9 cellular contexts compared by ENCODE assay signal in genomic region chr1:21280011-21280471, GRCh38. TPM values are rescaled to one million over a fixed set of nuclear protein-coding genes. Genes with fewer than 3 reads are reported as not detected.
DNase-seq lines count a peak whose midpoint lies in the region; ATAC-seq and TF ChIP-seq lines count a peak whose summit lies in the region.
"Had no signal": no experiment of that assay in that cellular context is flagged by ENCODE, and none has a peak within 500 bp of the region (broad histone marks: within the 10 kb centered on the region; RNA-seq: fewer than 3 reads in every experiment).

No MANE protein-coding gene starts in this region.

- dilution Hi-C loops in IMR-90 (cut with HindIII; ENCODE audit: low sequenced_read_pairs, unreplicated experiment), result no loop called here

- peak overlapping the region; percentile 39 for H3K14ac ChIP-seq in IMR-90 (replicated peaks; ENCODE audit: low read depth, low read length)

- peak overlapping the region; percentile 94 for H2AK9ac ChIP-seq in IMR-90 (replicated peaks; ENCODE audit: low read depth, low read length, poor library complexity)

- peaks cover 33% of the 10 kb centered on the region for H3K79me2 ChIP-seq in hepatocyte
- H3K79me2 ChIP-seq in smooth muscle cell (ENCODE audit: low read depth), result peaks cover 59% of the 10 kb centered on the region
- no peaks in the 10 kb centered on the region; the same call in 1 of the 2 replicates for H3K79me2 ChIP-seq in MM.1S (ENCODE audit: low read length)

- TF ChIP-seq POLR2A in IMR-90 (IDR thresholded peaks at IDR 0.05; ENCODE audit: low read depth, low read length), result no peak

- no peaks in the 10 kb centered on the region for H3K27me3 ChIP-seq in IMR-90 (ENCODE audit: control insufficient read depth, insufficient read depth, low read length)
- H3K27me3 ChIP-seq in hepatocyte, result no peaks in the 10 kb centered on the region
- no peaks in the 10 kb centered on the region for H3K27me3 ChIP-seq in smooth muscle cell (ENCODE audit: low read depth)
- H3K27me3 ChIP-seq in MM.1S (replicated peaks; ENCODE audit: insufficient read depth, low read length), result no peaks in the 10 kb centered on the region

- H3K27ac ChIP-seq in IMR-90 (ENCODE audit: insufficient read depth, low read length) (peak overlapping the region; percentile 59), hepatocyte (peak overlapping the region; percentile 82), smooth muscle cell (ENCODE audit: low read depth) (peak overlapping the region; percentile 86), MM.1S (ENCODE audit: low read length) (no peak overlapping the region)

- no peaks in the 10 kb centered on the region for H3K9me3 Mint-ChIP-seq in activated naive CD8-positive, alpha-beta T cell (ENCODE audit: low read depth)

- H3K18ac ChIP-seq in IMR-90 (ENCODE audit: low read depth, low read length), result peak overlapping the region; percentile 46

- H3K79me1 ChIP-seq in IMR-90 (ENCODE audit: low read depth in 1 of 2, low read length in 2 of 2), result peaks cover 25 to 74% of the 10 kb centered on the region in 2 experiments

- H3K9me2 ChIP-seq in hepatocyte (replicated peaks; ENCODE audit: insufficient read depth) (no peaks in the 10 kb centered on the region), MM.1S (replicated peaks; ENCODE audit: insufficient read depth, low read length) (no peaks in the 10 kb centered on the region)

- peak overlapping the region; percentile 98 for H3K4ac ChIP-seq in IMR-90 (ENCODE audit: low read depth, low read length)

- TF ChIP-seq CTCF in IMR-90 (conservative IDR thresholded peaks at IDR 0.05; ENCODE audit: low read depth, low read length) (no peak), hepatocyte (IDR thresholded peaks at IDR 0.05; ENCODE audit: poor library complexity) (no peak), smooth muscle cell (IDR thresholded peaks at IDR 0.05; ENCODE audit: borderline replicate concordance, insufficient read depth, poor library complexity, severe bottlenecking) (no peak), MM.1S (IDR thresholded peaks at IDR 0.05; ENCODE audit: low read length) (no peak)

- H4K20me1 ChIP-seq in IMR-90 (ENCODE audit: insufficient read depth, low read length), result no peaks in the 10 kb centered on the region
- no peaks in the 10 kb centered on the region for H4K20me1 ChIP-seq in hepatocyte (ENCODE audit: insufficient read depth, poor library complexity, severe bottlenecking)
- H4K20me1 ChIP-seq in smooth muscle cell (ENCODE audit: low read depth), result no peaks in the 10 kb centered on the region
- H4K20me1 ChIP-seq in MM.1S (ENCODE audit: insufficient read depth, low read length), result no peaks in the 10 kb centered on the region

- H3K4me1 ChIP-seq in IMR-90 (ENCODE audit: control insufficient read depth, insufficient read depth, low read length), result peaks cover 26% of the 10 kb centered on the region
- peaks cover 35% of the 10 kb centered on the region for H3K4me1 ChIP-seq in hepatocyte (ENCODE audit: insufficient read depth)
- peaks cover 36% of the 10 kb centered on the region for H3K4me1 ChIP-seq in smooth muscle cell (ENCODE audit: low read depth)
- no peaks in the 10 kb centered on the region for H3K4me1 ChIP-seq in MM.1S (ENCODE audit: low read length)

- H2BK20ac ChIP-seq in IMR-90 (ENCODE audit: low read depth, low read length), result peak overlapping the region; percentile 38

- H3K9ac ChIP-seq in IMR-90 (ENCODE audit: low read depth, low read length) (peak overlapping the region; percentile 23; the same call in 1 of the 2 replicates), smooth muscle cell (ENCODE audit: low read depth) (peak overlapping the region; percentile 35), MM.1S (ENCODE audit: low read length) (no peak overlapping the region)

- H2AFZ ChIP-seq in IMR-90 (replicated peaks; ENCODE audit: low read length, poor library complexity), result peak overlapping the region; percentile 63
- H2AFZ ChIP-seq in hepatocyte, result no peak overlapping the region
- H2AFZ ChIP-seq in smooth muscle cell (ENCODE audit: low read depth), result no peak overlapping the region
- H2AFZ ChIP-seq in MM.1S (ENCODE audit: low read length), result no peak overlapping the region

- peaks cover 26% of the 10 kb centered on the region for H3K9me1 ChIP-seq in IMR-90 (ENCODE audit: insufficient read depth, low read length)

- POLR2A ChIA-PET in IMR-90 (lab: Charles Lee; ENCODE audit: unreplicated experiment), result no interaction called here

- BruUV-seq in IMR-90 (replicated peaks; lab: Mats Ljungman, UMichigan), result no TSS peak

- H4K91ac ChIP-seq in IMR-90 (ENCODE audit: insufficient read depth, low read depth, low read length), result peak overlapping the region; percentile 93

- peaks cover 38% of the 10 kb centered on the region for H3K4me1 Mint-ChIP-seq in activated naive CD8-positive, alpha-beta T cell (ENCODE audit: low read depth)

- WGBS in IMR-90 (ENCODE audit: extremely low coverage in 2 of 2, insufficient read length in 1 of 2), 2 experiments, result 70% methylated on average over 1 of the region's 5 CpGs; no CpG with 5 or more reads in 1 of the 2 experiments
- WGBS in hepatocyte (ENCODE audit: low lambda C conversion rate, missing lambda C conversion rate), result 67% methylated on average over 5 of the region's 5 CpGs
- 36% methylated on average over 5 of the region's 5 CpGs for WGBS in smooth muscle cell (ENCODE audit: low lambda C conversion rate)

- peak; percentile 59 for ATAC-seq in IMR-90 (ENCODE audit: low read depth)
- ATAC-seq in GM18519 (IDR thresholded peaks at IDR 0.05; ENCODE audit: low FRiP score, unreplicated experiment), result no peak
- ATAC-seq in HG02571 (IDR thresholded peaks at IDR 0.05; ENCODE audit: unreplicated experiment), result no peak

- peaks cover 17% of the 10 kb centered on the region for H3F3A ChIP-seq in smooth muscle cell (ENCODE audit: low read depth)
- no peaks in the 10 kb centered on the region for H3F3A ChIP-seq in MM.1S (ENCODE audit: insufficient read depth, low read length)

- H2BK120ac ChIP-seq in IMR-90 (ENCODE audit: low read depth, low read length), result peak overlapping the region; percentile 94

- peak overlapping the region; percentile 76 to 84 for H4K8ac ChIP-seq in IMR-90 (ENCODE audit: low read depth in 2 of 2, low read length in 2 of 2)

- H2BK15ac ChIP-seq in IMR-90 (ENCODE audit: low read depth, low read length), result peak overlapping the region; percentile 63

- H3K4me3 Mint-ChIP-seq in activated naive CD8-positive, alpha-beta T cell, result peak overlapping the region; percentile 70

- CTCF ChIA-PET in IMR-90 (lab: Yijun Ruan, JAX), result interaction anchor here (0.8 to 3.9 kb wide), 2 partner anchors 9 to 10 kb away, joined by 3 to 40 read pairs; no protein-coding TSS in a partner anchor

- H2BK5ac ChIP-seq in IMR-90 (ENCODE audit: low read depth, low read length, poor library complexity, severe bottlenecking), result peak overlapping the region; percentile 82

- peak overlapping the region; percentile 13 for H3K56ac ChIP-seq in IMR-90 (ENCODE audit: extremely low read depth, insufficient read depth, low read length)

- no peak for TF ChIP-seq RAD21 in IMR-90 (IDR thresholded peaks at IDR 0.05; ENCODE audit: low read length)

- H4K5ac ChIP-seq in IMR-90 (ENCODE audit: low read depth, low read length), result peak overlapping the region; percentile 94

- peaks cover 5% of the 10 kb centered on the region for H3K36me3 Mint-ChIP-seq in activated naive CD8-positive, alpha-beta T cell

- H3K9me3 ChIP-seq in IMR-90 (ENCODE audit: control insufficient read depth, insufficient read depth, low read length) (no peaks in the 10 kb centered on the region), hepatocyte (ENCODE audit: low read depth) (no peaks in the 10 kb centered on the region), smooth muscle cell (replicated peaks; ENCODE audit: low read depth) (no peaks in the 10 kb centered on the region), MM.1S (replicated peaks; ENCODE audit: insufficient read depth, low read length) (no peaks in the 10 kb centered on the region)

- DNase-seq in IMR-90 (no peak), hepatocyte (ENCODE audit: low spot score) (no peak), smooth muscle cell (lab: John Stamatoyannopoulos, UW; ENCODE audit: unreplicated experiment) (no peak), islet precursor cell (no peak), MM.1S (no peak)
- DNase-seq: NCI-H2081 treated with DMSO at 0.1 percent for 48 hours had no signal

- in situ Hi-C loops in IMR-90 (cut with MboI; ENCODE audit: low sequenced_read_pairs), result no loop called here

- H3K4me3 ChIP-seq in IMR-90 (ENCODE audit: insufficient read depth, low read depth, low read length) (no peak overlapping the region), hepatocyte (no peak overlapping the region), smooth muscle cell (no peak overlapping the region), MM.1S (ENCODE audit: low read length) (no peak overlapping the region)

- H2AK5ac ChIP-seq in IMR-90 (ENCODE audit: low read depth, low read length), result peak overlapping the region; percentile 96

- H3K36me3 ChIP-seq in IMR-90 (ENCODE audit: control insufficient read depth, insufficient read depth, low read length) (peaks cover 23% of the 10 kb centered on the region), hepatocyte (replicated peaks; ENCODE audit: insufficient read depth, low read depth) (no peaks in the 10 kb centered on the region), smooth muscle cell (ENCODE audit: low read depth) (no peaks in the 10 kb centered on the region), MM.1S (replicated peaks; ENCODE audit: insufficient read depth, low read length) (no peaks in the 10 kb centered on the region)

- no peaks in the 10 kb centered on the region for H3K27me3 Mint-ChIP-seq in activated naive CD8-positive, alpha-beta T cell

- intact Hi-C loops in IMR-90 (cut with micrococcal nuclease), result no loop called here

- no peak overlapping the region for H3K4me2 ChIP-seq in IMR-90 (ENCODE audit: low read depth, low read length)
- H3K4me2 ChIP-seq in hepatocyte, result no peak overlapping the region
- H3K4me2 ChIP-seq in smooth muscle cell, result peak overlapping the region; percentile 53
- H3K4me2 ChIP-seq in MM.1S (ENCODE audit: low read depth, low read length), result no peak overlapping the region

- peak overlapping the region; percentile 88 for H3K27ac Mint-ChIP-seq in activated naive CD8-positive, alpha-beta T cell

- peak overlapping the region; percentile 40 for H3K23ac ChIP-seq in IMR-90 (ENCODE audit: low read depth, low read length)

TF ChIP-seq in IMR-90, 13 proteins besides CTCF, POLR2A, EP300 and RAD21 (continues in another document):
- no peak for TF ChIP-seq MXI1 (IDR thresholded peaks at IDR 0.05; ENCODE audit: borderline replicate concordance, low read depth, low read length)
- no peak for TF ChIP-seq BHLHE40 (IDR thresholded peaks at IDR 0.05; ENCODE audit: low read depth, low read length)
- TF ChIP-seq MAFK (IDR thresholded peaks at IDR 0.05; ENCODE audit: low read depth, low read length), result no peak

RNA-seq across cellular contexts. Expression of gene ECE1, which starts 10.2 kb away (rescaled TPM):
- total RNA-seq in IMR-90 (2012; rRNA removed), result 60.0 and 61.8 TPM in 2 replicates
- 124 and 133 TPM in 2 replicates for polyA plus RNA-seq in IMR-90 (2012; rRNA removed)
- polyA plus RNA-seq in IMR-90 (2012; cell fraction: cytosol; rRNA removed), result 90.4 and 122 TPM in 2 replicates
- polyA plus RNA-seq in IMR-90 (2012; cell fraction: nucleus; rRNA removed; ENCODE audit: low replicate concordance), result 71.7 and 82.4 TPM in 2 replicates
- total RNA-seq in hepatocyte, result 35.1 and 60.8 TPM in 2 replicates
- 84.4 and 90.6 TPM in 2 replicates for polyA plus RNA-seq in hepatocyte
- 63.8 and 129 TPM in 2 replicates for total RNA-seq in smooth muscle cell
- 101 and 108 TPM in 2 replicates for polyA plus RNA-seq in smooth muscle cell
